In genomic region chr10:35640474-35640873, GRCh38 we compare ENCODE assay signal across 9 cellular contexts.
DNase-seq lines count a peak whose midpoint lies in the region; ATAC-seq lines count a peak whose summit lies in the region.
"Had no signal": no experiment of that assay in that cellular context is flagged by ENCODE, and none has a peak within 500 bp of the region (broad histone marks: within the 10 kb centered on the region; RNA-seq: fewer than 3 reads in every experiment).

No MANE protein-coding gene starts in this region.

- no peak overlapping the region for H3K4me3 ChIP-seq in HAP-1

- ATAC-seq in GM18517 (IDR thresholded peaks at IDR 0.05; ENCODE audit: unreplicated experiment) = no peak

- DNase-seq in NCI-H1417 (lab: John Stamatoyannopoulos, UW) = peak; percentile 4 to 36 (median 34)
- DNase-seq in NCI-H1417 treated with DMSO at 0.1 percent for 48 hours (lab: John Stamatoyannopoulos, UW) = no peak
- DNase-seq in HAP-1 (ENCODE audit: low spot score in 2 of 2) = peak; percentile 51 to 65
- DNase-seq in NCI-H1694 (lab: John Stamatoyannopoulos, UW) = peak; percentile 28
- DNase-seq in activated naive CD4-positive, alpha-beta T cell treated with anti-CD3 and anti-CD28 coated beads, Interleukin-2, amount 50 U/mL, for 16 hours = peak; percentile 53
- DNase-seq in globus pallidus (ENCODE audit: low spot score) = peak; percentile 55
- peak in 37 of 56 donors; percentile 4 to 71 (median 32) for DNase-seq in nucleus accumbens (lab: John Stamatoyannopoulos, UW)
- DNase-seq: DND-41 had no signal

- no peaks in the 10 kb centered on the region for H3K9me3 ChIP-seq in HAP-1

- H3K36me3 ChIP-seq in HAP-1 (replicated peaks) = no peaks in the 10 kb centered on the region

- peaks cover 37% of the 10 kb centered on the region for H3K27me3 ChIP-seq in HAP-1 (ENCODE audit: low read depth)

- in situ Hi-C loops in HAP-1 (cut with MboI; ENCODE audit: low sequenced_read_pairs) = no loop called here

- peaks cover 14% of the 10 kb centered on the region for H3K4me1 ChIP-seq in HAP-1
